1 cellular context compared by ENCODE assay signal in the genomic region with DNA sequence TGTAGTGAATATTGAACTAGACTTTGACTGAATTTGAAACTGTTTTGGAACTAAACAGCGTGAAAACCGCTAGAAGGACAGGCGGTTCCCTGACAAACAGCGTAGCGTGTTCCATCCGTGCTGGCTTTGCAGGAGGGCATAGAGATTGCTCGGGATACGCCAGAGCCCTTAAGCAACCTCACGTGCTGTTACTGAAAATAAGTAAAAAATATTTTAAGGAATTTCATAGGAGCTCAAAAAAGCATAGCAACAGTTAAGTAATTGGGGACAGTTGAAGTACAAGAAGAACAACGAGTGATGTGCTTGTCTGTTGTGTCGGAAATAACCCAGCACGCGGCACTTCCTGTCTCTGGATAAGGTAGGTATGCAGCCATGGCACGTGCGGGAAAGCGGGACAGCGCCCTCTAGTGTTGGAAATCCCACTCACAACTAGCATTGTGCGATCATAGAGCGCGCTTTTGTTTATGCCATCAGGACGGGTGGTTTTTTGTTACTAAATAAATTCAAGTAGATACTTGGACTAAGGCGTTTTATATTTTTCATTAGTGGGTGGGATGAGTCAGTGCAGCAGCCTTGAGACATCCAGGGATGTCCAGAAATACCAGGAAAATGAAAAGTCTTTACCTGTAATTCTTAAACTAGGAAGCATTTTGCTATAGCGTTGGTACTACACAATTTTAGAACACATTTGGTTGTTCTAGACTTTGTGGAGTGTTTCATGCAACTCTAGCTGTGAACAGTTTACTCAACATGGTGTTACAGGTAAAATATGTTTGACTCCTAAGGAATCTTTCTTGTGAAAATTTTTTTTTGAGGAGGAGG.
A peak's percentile ranks its signal among the peaks of the same experiment; 100 is the strongest.
TF ChIP-seq lines count a peak whose summit lies in the region.

No MANE protein-coding gene starts in this region.

TF ChIP-seq in HEK293, 187 proteins besides CTCF, POLR2A, EP300 and RAD21 (continued from another document and continues in another):
- TF ChIP-seq ZNF214 (tag by site-specific recombination; IDR thresholded peaks at IDR 0.05; ENCODE audit: borderline replicate concordance), result no peak
- peak; percentile 75; the same call in 1 of the 2 replicates for TF ChIP-seq ZNF580 (tag by site-specific recombination; IDR thresholded peaks at IDR 0.05)
- peak; percentile 54 for TF ChIP-seq ZNF518A (tag by site-specific recombination; conservative IDR thresholded peaks at IDR 0.05; ENCODE audit: low read depth)
- no peak for TF ChIP-seq ZBTB21 (tag by site-specific recombination; IDR thresholded peaks at IDR 0.05)
- no peak for TF ChIP-seq ZNF133 (tag by site-specific recombination; IDR thresholded peaks at IDR 0.05)
- TF ChIP-seq, protein P1, sequence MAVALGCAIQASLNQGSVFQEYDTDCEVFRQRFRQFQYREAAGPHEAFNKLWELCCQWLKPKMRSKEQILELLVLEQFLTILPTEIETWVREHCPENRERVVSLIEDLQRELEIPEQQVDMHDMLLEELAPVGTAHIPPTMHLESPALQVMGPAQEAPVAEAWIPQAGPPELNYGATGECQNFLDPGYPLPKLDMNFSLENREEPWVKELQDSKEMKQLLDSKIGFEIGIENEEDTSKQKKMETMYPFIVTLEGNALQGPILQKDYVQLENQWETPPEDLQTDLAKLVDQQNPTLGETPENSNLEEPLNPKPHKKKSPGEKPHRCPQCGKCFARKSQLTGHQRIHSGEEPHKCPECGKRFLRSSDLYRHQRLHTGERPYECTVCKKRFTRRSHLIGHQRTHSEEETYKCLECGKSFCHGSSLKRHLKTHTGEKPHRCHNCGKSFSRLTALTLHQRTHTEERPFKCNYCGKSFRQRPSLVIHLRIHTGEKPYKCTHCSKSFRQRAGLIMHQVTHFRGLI (tag by site-specific recombination; IDR thresholded peaks at IDR 0.05), result no peak; the same call in 1 of the 2 replicates
- TF ChIP-seq, protein P2, sequence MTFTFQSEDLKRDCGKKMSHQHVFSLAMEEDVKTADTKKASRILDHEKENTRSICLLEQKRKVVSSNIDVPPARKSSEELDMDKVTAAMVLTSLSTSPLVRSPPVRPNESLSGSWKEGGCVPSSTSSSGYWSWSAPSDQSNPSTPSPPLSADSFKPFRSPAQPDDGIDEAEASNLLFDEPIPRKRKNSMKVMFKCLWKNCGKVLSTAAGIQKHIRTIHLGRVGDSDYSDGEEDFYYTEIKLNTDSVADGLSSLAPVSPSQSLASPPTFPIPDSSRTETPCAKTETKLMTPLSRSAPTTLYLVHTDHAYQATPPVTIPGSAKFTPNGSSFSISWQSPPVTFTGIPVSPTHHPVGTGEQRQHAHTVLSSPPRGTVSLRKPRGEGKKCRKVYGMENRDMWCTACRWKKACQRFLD (tag by site-specific recombination; IDR thresholded peaks at IDR 0.05), result no peak
- TF ChIP-seq, protein P3, sequence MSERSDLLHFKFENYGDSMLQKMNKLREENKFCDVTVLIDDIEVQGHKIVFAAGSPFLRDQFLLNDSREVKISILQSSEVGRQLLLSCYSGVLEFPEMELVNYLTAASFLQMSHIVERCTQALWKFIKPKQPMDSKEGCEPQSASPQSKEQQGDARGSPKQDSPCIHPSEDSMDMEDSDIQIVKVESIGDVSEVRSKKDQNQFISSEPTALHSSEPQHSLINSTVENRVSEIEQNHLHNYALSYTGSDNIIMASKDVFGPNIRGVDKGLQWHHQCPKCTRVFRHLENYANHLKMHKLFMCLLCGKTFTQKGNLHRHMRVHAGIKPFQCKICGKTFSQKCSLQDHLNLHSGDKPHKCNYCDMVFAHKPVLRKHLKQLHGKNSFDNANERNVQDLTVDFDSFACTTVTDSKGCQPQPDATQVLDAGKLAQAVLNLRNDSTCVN (tag by site-specific recombination; optimal IDR thresholded peaks at IDR 0.05), result peak; percentile 21
- TF ChIP-seq, protein P4, sequence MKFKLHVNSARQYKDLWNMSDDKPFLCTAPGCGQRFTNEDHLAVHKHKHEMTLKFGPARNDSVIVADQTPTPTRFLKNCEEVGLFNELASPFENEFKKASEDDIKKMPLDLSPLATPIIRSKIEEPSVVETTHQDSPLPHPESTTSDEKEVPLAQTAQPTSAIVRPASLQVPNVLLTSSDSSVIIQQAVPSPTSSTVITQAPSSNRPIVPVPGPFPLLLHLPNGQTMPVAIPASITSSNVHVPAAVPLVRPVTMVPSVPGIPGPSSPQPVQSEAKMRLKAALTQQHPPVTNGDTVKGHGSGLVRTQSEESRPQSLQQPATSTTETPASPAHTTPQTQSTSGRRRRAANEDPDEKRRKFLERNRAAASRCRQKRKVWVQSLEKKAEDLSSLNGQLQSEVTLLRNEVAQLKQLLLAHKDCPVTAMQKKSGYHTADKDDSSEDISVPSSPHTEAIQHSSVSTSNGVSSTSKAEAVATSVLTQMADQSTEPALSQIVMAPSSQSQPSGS (tag by site-specific recombination; IDR thresholded peaks at IDR 0.05; ENCODE audit: low read depth), result no peak
- no peak for TF ChIP-seq ZNF112 (tag by site-specific recombination; IDR thresholded peaks at IDR 0.05)
- peak; percentile 38; the same call in 1 of the 2 replicates for TF ChIP-seq ZEB2 (tag by site-specific recombination; IDR thresholded peaks at IDR 0.05)
- TF ChIP-seq HOXC10 (CRISPR knock-in tag; IDR thresholded peaks at IDR 0.05), result no peak
- TF ChIP-seq ZNF600 (tag by site-specific recombination; IDR thresholded peaks at IDR 0.05), result peak; percentile 86
- no peak for TF ChIP-seq ZNF175 (tag by site-specific recombination; IDR thresholded peaks at IDR 0.05)
- TF ChIP-seq SP2 (tag by site-specific recombination; IDR thresholded peaks at IDR 0.05), result 0 out of 2 replicates have a peak, but pooled peaks have one; percentile 6
- TF ChIP-seq ZNF341 (tag by site-specific recombination; IDR thresholded peaks at IDR 0.05; ENCODE audit: low read depth), result no peak
- TF ChIP-seq ZNF2 (tag by site-specific recombination; IDR thresholded peaks at IDR 0.05), result 0 out of 2 replicates have a peak, but pooled peaks have one; percentile 45
- TF ChIP-seq ZNF777 (tag by site-specific recombination; IDR thresholded peaks at IDR 0.05; ENCODE audit: borderline replicate concordance), result no peak
- TF ChIP-seq YY2 (tag by site-specific recombination; IDR thresholded peaks at IDR 0.05), result no peak
- TF ChIP-seq, protein P5, sequence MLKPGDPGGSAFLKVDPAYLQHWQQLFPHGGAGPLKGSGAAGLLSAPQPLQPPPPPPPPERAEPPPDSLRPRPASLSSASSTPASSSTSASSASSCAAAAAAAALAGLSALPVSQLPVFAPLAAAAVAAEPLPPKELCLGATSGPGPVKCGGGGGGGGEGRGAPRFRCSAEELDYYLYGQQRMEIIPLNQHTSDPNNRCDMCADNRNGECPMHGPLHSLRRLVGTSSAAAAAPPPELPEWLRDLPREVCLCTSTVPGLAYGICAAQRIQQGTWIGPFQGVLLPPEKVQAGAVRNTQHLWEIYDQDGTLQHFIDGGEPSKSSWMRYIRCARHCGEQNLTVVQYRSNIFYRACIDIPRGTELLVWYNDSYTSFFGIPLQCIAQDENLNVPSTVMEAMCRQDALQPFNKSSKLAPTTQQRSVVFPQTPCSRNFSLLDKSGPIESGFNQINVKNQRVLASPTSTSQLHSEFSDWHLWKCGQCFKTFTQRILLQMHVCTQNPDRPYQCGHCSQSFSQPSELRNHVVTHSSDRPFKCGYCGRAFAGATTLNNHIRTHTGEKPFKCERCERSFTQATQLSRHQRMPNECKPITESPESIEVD (tag by site-specific recombination; IDR thresholded peaks at IDR 0.05), result no peak
- TF ChIP-seq, protein P6, sequence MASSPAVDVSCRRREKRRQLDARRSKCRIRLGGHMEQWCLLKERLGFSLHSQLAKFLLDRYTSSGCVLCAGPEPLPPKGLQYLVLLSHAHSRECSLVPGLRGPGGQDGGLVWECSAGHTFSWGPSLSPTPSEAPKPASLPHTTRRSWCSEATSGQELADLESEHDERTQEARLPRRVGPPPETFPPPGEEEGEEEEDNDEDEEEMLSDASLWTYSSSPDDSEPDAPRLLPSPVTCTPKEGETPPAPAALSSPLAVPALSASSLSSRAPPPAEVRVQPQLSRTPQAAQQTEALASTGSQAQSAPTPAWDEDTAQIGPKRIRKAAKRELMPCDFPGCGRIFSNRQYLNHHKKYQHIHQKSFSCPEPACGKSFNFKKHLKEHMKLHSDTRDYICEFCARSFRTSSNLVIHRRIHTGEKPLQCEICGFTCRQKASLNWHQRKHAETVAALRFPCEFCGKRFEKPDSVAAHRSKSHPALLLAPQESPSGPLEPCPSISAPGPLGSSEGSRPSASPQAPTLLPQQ (tag by site-specific recombination; IDR thresholded peaks at IDR 0.05), result no peak
- TF ChIP-seq ZBTB6 (tag by site-specific recombination; IDR thresholded peaks at IDR 0.05), result peak; percentile 66; the same call in 1 of the 2 replicates
- TF ChIP-seq ZNF629 (tag by site-specific recombination; IDR thresholded peaks at IDR 0.05), result peak; percentile 50; the same call in 1 of the 2 replicates
- TF ChIP-seq ZNF664 (tag by site-specific recombination; IDR thresholded peaks at IDR 0.05), result no peak
- TF ChIP-seq ZNF184 (tag by site-specific recombination; IDR thresholded peaks at IDR 0.05), result no peak
- TF ChIP-seq, protein P7, sequence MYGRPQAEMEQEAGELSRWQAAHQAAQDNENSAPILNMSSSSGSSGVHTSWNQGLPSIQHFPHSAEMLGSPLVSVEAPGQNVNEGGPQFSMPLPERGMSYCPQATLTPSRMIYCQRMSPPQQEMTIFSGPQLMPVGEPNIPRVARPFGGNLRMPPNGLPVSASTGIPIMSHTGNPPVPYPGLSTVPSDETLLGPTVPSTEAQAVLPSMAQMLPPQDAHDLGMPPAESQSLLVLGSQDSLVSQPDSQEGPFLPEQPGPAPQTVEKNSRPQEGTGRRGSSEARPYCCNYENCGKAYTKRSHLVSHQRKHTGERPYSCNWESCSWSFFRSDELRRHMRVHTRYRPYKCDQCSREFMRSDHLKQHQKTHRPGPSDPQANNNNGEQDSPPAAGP (tag by site-specific recombination; IDR thresholded peaks at IDR 0.05), result no peak
- TF ChIP-seq FEZF1 (tag by site-specific recombination; IDR thresholded peaks at IDR 0.05), result no peak
- TF ChIP-seq ZNF660 (tag by site-specific recombination; IDR thresholded peaks at IDR 0.05), result peak; percentile 82
- no peak for TF ChIP-seq MYNN (tag by site-specific recombination; IDR thresholded peaks at IDR 0.05; ENCODE audit: borderline replicate concordance)
- 0 out of 2 replicates have a peak, but pooled peaks have one; percentile 20 for TF ChIP-seq SP7 (tag by site-specific recombination; IDR thresholded peaks at IDR 0.05)
- TF ChIP-seq ZBTB17 (tag by site-specific recombination; IDR thresholded peaks at IDR 0.05), result peak; percentile 76
- no peak for TF ChIP-seq ZFP3 (tag by site-specific recombination; IDR thresholded peaks at IDR 0.05; ENCODE audit: low read depth)
- TF ChIP-seq ZBTB1 (tag by site-specific recombination; IDR thresholded peaks at IDR 0.05), result no peak
- TF ChIP-seq ZNF10 (tag by site-specific recombination; IDR thresholded peaks at IDR 0.05), result no peak
- TF ChIP-seq KLF10 (tag by site-specific recombination; IDR thresholded peaks at IDR 0.05), result no peak
- TF ChIP-seq ZNF148 (tag by site-specific recombination; IDR thresholded peaks at IDR 0.05; ENCODE audit: borderline replicate concordance), result no peak
